Comparison of ENCODE assay signal across 12 cellular contexts in genomic region chr3:149581248-149581647, GRCh38.
DNase-seq lines count a peak whose midpoint lies in the region; ATAC-seq and TF ChIP-seq lines count a peak whose summit lies in the region.
"Had no signal": no experiment of that assay in that cellular context is flagged by ENCODE, and none has a peak within 500 bp of the region (broad histone marks: within the 10 kb centered on the region; RNA-seq: fewer than 3 reads in every experiment).

No MANE protein-coding gene starts in this region.

- H3K9me3 ChIP-seq in heart left ventricle (no peaks in the 10 kb centered on the region), SJCRH30 (replicated peaks) (no peaks in the 10 kb centered on the region), tibial artery (no peaks in the 10 kb centered on the region)

- H3K4me1 ChIP-seq in heart left ventricle (peaks cover 8 to 91% (median 73%) of the 10 kb centered on the region in 12 donors), SJCRH30 (peaks cover 51% of the 10 kb centered on the region), tibial artery (peaks cover 0 to 88% (median 77%) of the 10 kb centered on the region in 4 donors)

- intact Hi-C loops in heart left ventricle (cut with DNase I) (loop anchor here in 1 of 10 donors (5.0 kb wide), 1 partner anchor 76 kb away; the partner anchor contains the start of gene WWTR1), left ventricle myocardium superior (cut with micrococcal nuclease) (no loop called here), tibial artery (cut with DNase I; ENCODE audit: low total_unique reads) (loop anchor here (5.0 kb wide), 1 partner anchor 76 kb away; the partner anchor contains the start of gene WWTR1)

- H3K4me3 ChIP-seq in heart left ventricle (no peak overlapping the region), SJCRH30 (no peak overlapping the region), fibroblast of villous mesenchyme (ENCODE audit: low read depth, low read length) (no peak overlapping the region), tibial artery (no peak overlapping the region)

- DNase-seq in heart left ventricle (no peak), left ventricle myocardium superior (no peak), SJCRH30 (no peak), fibroblast of villous mesenchyme (ENCODE audit: low read depth) (peak; percentile 78), tibial artery (no peak), HuH-7.5 (ENCODE audit: low spot score) (no peak), NCI-H1048 (lab: John Stamatoyannopoulos, UW) (no peak)
- DNase-seq: activated effector memory CD4-positive, alpha-beta T cell treated with Interleukin-2 at 50 U/mL for 16 hours; NK-92 treated with Interleukin-12 subunit alpha and Interleukin-12 subunit beta, amount 100 ng/mL, for 24 hours; retina; WERI-Rb-1 had no signal

- H3K27ac ChIP-seq in heart left ventricle (peak overlapping the region in 7 of 12 donors; percentile 1 to 91 (median 31)), SJCRH30 (peak overlapping the region; percentile 82), tibial artery (peak overlapping the region; percentile 20 to 53)
- H3K27ac ChIP-seq: WERI-Rb-1 had no signal

- H3K27me3 ChIP-seq in heart left ventricle (no peaks in the 10 kb centered on the region), SJCRH30 (no peaks in the 10 kb centered on the region), tibial artery (no peaks in the 10 kb centered on the region)

- no peak for TF ChIP-seq CTCF in heart left ventricle (IDR thresholded peaks at IDR 0.05)
- no peak for TF ChIP-seq CTCF in fibroblast of villous mesenchyme (IDR thresholded peaks at IDR 0.05; ENCODE audit: insufficient read depth, low read depth, low read length)
- no peak for TF ChIP-seq CTCF in tibial artery (IDR thresholded peaks at IDR 0.05)

- no peak for TF ChIP-seq POLR2A in heart left ventricle (IDR thresholded peaks at IDR 0.05)

- 61 to 74% (median 68%) methylated on average over 2 of the region's 2 CpGs for WGBS in heart left ventricle, 4 donors

- no peaks in the 10 kb centered on the region for H3K36me3 ChIP-seq in heart left ventricle
- no peaks in the 10 kb centered on the region for H3K36me3 ChIP-seq in SJCRH30
- H3K36me3 ChIP-seq in tibial artery = no peaks in the 10 kb centered on the region
- H3K36me3 ChIP-seq: WERI-Rb-1 had no signal

- ATAC-seq in heart left ventricle (no peak), left ventricle myocardium superior (no peak), HG02571 (IDR thresholded peaks at IDR 0.05; ENCODE audit: unreplicated experiment) (no peak)

Comparison
In these comparisons a context has a peak if more than half of its experiments do, and no peak if none do; other contexts are left out.
1. H3K27ac ChIP-seq: peak in every context shown above with its lines; median percentile 82 in SJCRH30; 36 in tibial artery; 31 in heart left ventricle.